Comparison of ENCODE assay signal across 1 cellular context in the genomic region with DNA sequence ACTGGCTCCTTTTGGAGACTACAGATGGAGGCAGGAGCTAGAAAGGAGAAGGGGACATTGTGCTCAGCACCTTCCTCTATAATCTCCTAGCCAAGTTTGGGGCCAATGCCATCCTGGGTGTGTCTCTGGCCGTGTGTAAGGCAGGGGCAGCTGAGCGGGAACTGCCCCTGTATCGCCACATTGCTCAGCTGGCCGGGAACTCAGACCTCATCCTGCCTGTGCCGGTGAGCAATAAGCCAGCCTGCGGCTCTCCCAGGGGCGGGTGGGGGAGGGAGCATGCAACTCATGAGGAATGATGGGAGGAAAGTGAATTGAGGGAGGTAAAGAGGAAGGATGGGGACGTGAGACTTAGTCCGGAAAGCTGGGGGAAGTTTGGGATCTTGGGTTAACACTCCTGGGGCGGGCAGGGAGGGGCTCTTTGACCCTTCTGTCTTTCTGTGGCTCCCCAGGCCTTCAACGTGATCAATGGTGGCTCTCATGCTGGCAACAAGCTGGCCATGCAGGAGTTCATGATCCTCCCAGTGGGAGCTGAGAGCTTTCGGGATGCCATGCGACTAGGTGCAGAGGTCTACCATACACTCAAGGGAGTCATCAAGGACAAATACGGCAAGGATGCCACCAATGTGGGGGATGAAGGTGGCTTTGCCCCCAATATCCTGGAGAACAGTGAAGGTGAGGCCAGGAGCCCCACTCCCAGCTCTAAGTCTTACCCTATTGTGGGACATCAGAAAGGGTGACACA.
TF ChIP-seq lines count a peak whose summit lies in the region.

No MANE protein-coding gene starts in this region.

TF ChIP-seq in SK-N-SH treated with all-trans-retinoic acid at 6 μM for 48 hours, 23 proteins besides CTCF, POLR2A, EP300 and RAD21 (continued from another document):
- TF ChIP-seq, protein P1, sequence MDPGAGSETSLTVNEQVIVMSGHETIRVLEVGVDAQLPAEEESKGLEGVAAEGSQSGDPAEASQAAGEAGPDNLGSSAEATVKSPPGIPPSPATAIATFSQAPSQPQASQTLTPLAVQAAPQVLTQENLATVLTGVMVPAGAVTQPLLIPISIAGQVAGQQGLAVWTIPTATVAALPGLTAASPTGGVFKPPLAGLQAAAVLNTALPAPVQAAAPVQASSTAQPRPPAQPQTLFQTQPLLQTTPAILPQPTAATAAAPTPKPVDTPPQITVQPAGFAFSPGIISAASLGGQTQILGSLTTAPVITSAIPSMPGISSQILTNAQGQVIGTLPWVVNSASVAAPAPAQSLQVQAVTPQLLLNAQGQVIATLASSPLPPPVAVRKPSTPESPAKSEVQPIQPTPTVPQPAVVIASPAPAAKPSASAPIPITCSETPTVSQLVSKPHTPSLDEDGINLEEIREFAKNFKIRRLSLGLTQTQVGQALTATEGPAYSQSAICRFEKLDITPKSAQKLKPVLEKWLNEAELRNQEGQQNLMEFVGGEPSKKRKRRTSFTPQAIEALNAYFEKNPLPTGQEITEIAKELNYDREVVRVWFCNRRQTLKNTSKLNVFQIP (CRISPR knock-in tag; IDR thresholded peaks at IDR 0.05; ENCODE audit: borderline replicate concordance, low read depth), result no peak
- TF ChIP-seq TCF4 (CRISPR knock-in tag; IDR thresholded peaks at IDR 0.05; ENCODE audit: borderline replicate concordance) (no peak), ZFP3 (CRISPR knock-in tag; IDR thresholded peaks at IDR 0.05) (no peak), TOX (CRISPR knock-in tag; IDR thresholded peaks at IDR 0.05; ENCODE audit: borderline replicate concordance) (no peak), ZFP30 (CRISPR knock-in tag; IDR thresholded peaks at IDR 0.05) (no peak), GLIS3 (CRISPR knock-in tag; IDR thresholded peaks at IDR 0.05) (no peak), ZNF70 (CRISPR knock-in tag; IDR thresholded peaks at IDR 0.05) (no peak), PPARA (CRISPR knock-in tag; IDR thresholded peaks at IDR 0.05; ENCODE audit: borderline replicate concordance) (no peak), PATZ1 (CRISPR knock-in tag; IDR thresholded peaks at IDR 0.05; ENCODE audit: borderline replicate concordance) (no peak), ISL1 (CRISPR knock-in tag; IDR thresholded peaks at IDR 0.05) (no peak), ESRRG (CRISPR knock-in tag; IDR thresholded peaks at IDR 0.05) (no peak), SNAI2 (CRISPR knock-in tag; IDR thresholded peaks at IDR 0.05) (no peak), BACH2 (CRISPR knock-in tag; IDR thresholded peaks at IDR 0.05; ENCODE audit: borderline replicate concordance) (no peak), CREB5 (CRISPR knock-in tag; IDR thresholded peaks at IDR 0.05; ENCODE audit: low read depth) (no peak), CSRNP3 (CRISPR knock-in tag; IDR thresholded peaks at IDR 0.05) (no peak), ARNTL (CRISPR knock-in tag; IDR thresholded peaks at IDR 0.05; ENCODE audit: borderline replicate concordance, low read depth) (no peak)
